Comparison of ENCODE assay signal across 19 cellular contexts in genomic region chr17:16986391-16986790, GRCh38. TPM values are rescaled to one million over a fixed set of nuclear protein-coding genes. Genes with fewer than 3 reads are reported as not detected.
DNase-seq lines count a peak whose midpoint lies in the region; FAIRE-seq and TF ChIP-seq lines count a peak whose summit lies in the region.
"Had no signal": no experiment of that assay in that cellular context is flagged by ENCODE, and none has a peak within 500 bp of the region (broad histone marks: within the 10 kb centered on the region; RNA-seq: fewer than 3 reads in every experiment).

No MANE protein-coding gene starts in this region.

- H3K36me3 Mint-ChIP-seq in T-helper 2 cell treated with Interferon-gamma antibody and Interleukin-4, amounts not matched to agents 5 μg/mL and 100 μg/mL, for 36 hours (ENCODE audit: low read depth) = no peaks in the 10 kb centered on the region
- H3K36me3 Mint-ChIP-seq: CD8-positive, alpha-beta memory T cell had no signal

- TF ChIP-seq CTCF in KMS-11 (conservative IDR thresholded peaks at IDR 0.05; ENCODE audit: low read depth, low read length) = no peak
- no peak for TF ChIP-seq CTCF in D721Med (IDR thresholded peaks at IDR 0.05; ENCODE audit: insufficient read depth, missing control alignments)

- H3K4ac ChIP-seq in mesendoderm (ENCODE audit: low read depth, low read length) = no peak overlapping the region

- no peak overlapping the region for H2BK15ac ChIP-seq in mesendoderm (replicated peaks; ENCODE audit: low read depth)

- no peak overlapping the region for H2BK5ac ChIP-seq in mesendoderm (ENCODE audit: low read length)

- H4K5ac ChIP-seq in mesendoderm (ENCODE audit: low read length) = no peak overlapping the region

- H3K23ac ChIP-seq in mesendoderm (ENCODE audit: low read length) = no peak overlapping the region

- H3K56ac ChIP-seq in mesendoderm (ENCODE audit: low read length) = no peak overlapping the region

- no peak overlapping the region for H2AFZ ChIP-seq in KMS-11 (ENCODE audit: low read depth)

- H3K4me3 ChIP-seq in KMS-11 (IDR thresholded peaks at IDR 0.05; ENCODE audit: insufficient read depth, low read depth, low read length) = no peak overlapping the region
- no peak overlapping the region for H3K4me3 ChIP-seq in mesendoderm (ENCODE audit: low read length)
- H3K4me3 ChIP-seq: ascending aorta, HAP-1, lower lobe of right lung, thyroid gland had no signal

- no CpG with 5 or more reads among the region's 1 CpG for WGBS in mesendoderm (ENCODE audit: extremely low coverage, insufficient coverage, low lambda C conversion rate)

- DNase-seq in EL (peak; percentile 43), amniotic epithelial cell (ENCODE audit: low read depth) (peak; percentile 71), mesendoderm (peak; percentile 65), D721Med (ENCODE audit: insufficient read length, low spot score) (no peak), NOMO-1 treated with DMSO at 0.1 percent for 48 hours (lab: John Stamatoyannopoulos, UW; ENCODE audit: unreplicated experiment) (no peak), DMS 273 treated with DMSO at 0.1 percent for 48 hours (lab: John Stamatoyannopoulos, UW) (no peak)
- DNase-seq in T-helper 2 cell treated with Interferon-gamma antibody and Interleukin-4, amounts not matched to agents 5 μg/mL and 100 μg/mL, for 36 hours (ENCODE audit: low spot score) = no peak
- DNase-seq: activated CD8-positive, alpha-beta T cell treated with anti-CD3 and anti-CD28 coated beads, Interleukin-2, amount 10 ng/mL, durations not matched to agents 7 days and 5 days; CD8-positive, alpha-beta memory T cell; lower lobe of right lung; NCI-H2081 treated with DMSO at 0.1 percent for 48 hours; NCI-H748 treated with DMSO at 0.1 percent for 48 hours; nephron progenitor cell; stimulated activated CD4-positive, alpha-beta T cell treated with anti-CD3 and anti-CD28 coated beads, Interleukin-2, amount 100 ng/mL, for 24 hours; thyroid gland had no signal

- no peaks in the 10 kb centered on the region for H4K20me1 ChIP-seq in KMS-11 (ENCODE audit: insufficient read depth)

- H3K4me2 ChIP-seq in KMS-11 (peak overlapping the region; percentile 81; the same call in 1 of the 2 replicates), mesendoderm (ENCODE audit: low read length) (no peak overlapping the region)

- no peak overlapping the region for H2BK120ac ChIP-seq in mesendoderm (ENCODE audit: low read depth, low read length)

- H3K27me3 ChIP-seq in KMS-11 (ENCODE audit: insufficient read depth, low read depth) (no peaks in the 10 kb centered on the region), mesendoderm (ENCODE audit: insufficient read depth, low read length, poor library complexity) (no peaks in the 10 kb centered on the region)
- H3K27me3 ChIP-seq: ascending aorta, thyroid gland had no signal

- H3K9ac ChIP-seq in KMS-11 (no peak overlapping the region), mesendoderm (ENCODE audit: low read length) (no peak overlapping the region)

- no peak overlapping the region for H3K18ac ChIP-seq in mesendoderm (ENCODE audit: low read length)

- H3K27ac ChIP-seq in KMS-11 (peak overlapping the region; percentile 99), mesendoderm (ENCODE audit: low read depth, low read length) (no peak overlapping the region)
- H3K27ac ChIP-seq: ascending aorta, lower lobe of right lung, thyroid gland had no signal

- no peak overlapping the region for H3K4me3 Mint-ChIP-seq in T-helper 2 cell treated with Interferon-gamma antibody and Interleukin-4, amounts not matched to agents 5 μg/mL and 100 μg/mL, for 36 hours
- H3K4me3 Mint-ChIP-seq: activated CD8-positive, alpha-beta T cell treated with anti-CD3 and anti-CD28 coated beads, Interleukin-2, amount 10 ng/mL, durations not matched to agents 7 days and 5 days; nephron progenitor cell had no signal

- H3K4me1 ChIP-seq in KMS-11 (ENCODE audit: low read depth, poor library complexity, severe bottlenecking) (peaks cover 75% of the 10 kb centered on the region), mesendoderm (ENCODE audit: control insufficient read depth, low read depth, low read length) (peaks cover 2% of the 10 kb centered on the region)
- H3K4me1 ChIP-seq: ascending aorta, HAP-1 had no signal

- no peak overlapping the region for H2AK5ac ChIP-seq in mesendoderm (ENCODE audit: low read length)

- no peaks in the 10 kb centered on the region for H3K36me3 ChIP-seq in KMS-11 (ENCODE audit: insufficient read depth)
- no peaks in the 10 kb centered on the region for H3K36me3 ChIP-seq in mesendoderm (ENCODE audit: control insufficient read depth, insufficient read depth, low read length)
- H3K36me3 ChIP-seq: ascending aorta, HAP-1, lower lobe of right lung, thyroid gland had no signal

- H3K9me3 Mint-ChIP-seq in T-helper 2 cell treated with Interferon-gamma antibody and Interleukin-4, amounts not matched to agents 5 μg/mL and 100 μg/mL, for 36 hours = no peaks in the 10 kb centered on the region
- H3K9me3 Mint-ChIP-seq: CD8-positive, alpha-beta memory T cell; nephron progenitor cell had no signal

- H4K8ac ChIP-seq in mesendoderm (ENCODE audit: low read depth, low read length) = no peak overlapping the region

- H3K79me1 ChIP-seq in mesendoderm (ENCODE audit: low read length) = no peaks in the 10 kb centered on the region

- peaks cover 33% of the 10 kb centered on the region for H3K4me1 Mint-ChIP-seq in T-helper 2 cell treated with Interferon-gamma antibody and Interleukin-4, amounts not matched to agents 5 μg/mL and 100 μg/mL, for 36 hours (ENCODE audit: low read depth)

- H3K79me2 ChIP-seq in KMS-11 (ENCODE audit: insufficient read depth, low read depth) = no peaks in the 10 kb centered on the region
- no peaks in the 10 kb centered on the region for H3K79me2 ChIP-seq in mesendoderm (ENCODE audit: control insufficient read depth, insufficient read depth, low read length)

- no peak for FAIRE-seq in D721Med (lab: Jason Lieb, UNC)

- no peak overlapping the region for H3K27ac Mint-ChIP-seq in T-helper 2 cell treated with Interferon-gamma antibody and Interleukin-4, amounts not matched to agents 5 μg/mL and 100 μg/mL, for 36 hours
- H3K27ac Mint-ChIP-seq: activated CD8-positive, alpha-beta T cell treated with anti-CD3 and anti-CD28 coated beads, Interleukin-2, amount 10 ng/mL, durations not matched to agents 7 days and 5 days; nephron progenitor cell had no signal

- peaks cover 1% of the 10 kb centered on the region for H3K27me3 Mint-ChIP-seq in T-helper 2 cell treated with Interferon-gamma antibody and Interleukin-4, amounts not matched to agents 5 μg/mL and 100 μg/mL, for 36 hours (ENCODE audit: low read depth)
- H3K27me3 Mint-ChIP-seq: CD8-positive, alpha-beta memory T cell had no signal

RNA-seq across cellular contexts. Expression of gene TNFRSF13B, which starts 14.5 kb away (rescaled TPM):
- 0.95 TPM for polyA plus RNA-seq in mesendoderm (2013, experiment 1 of 2)
- 0.81 TPM for polyA plus RNA-seq in mesendoderm (2013, experiment 2 of 2)
- polyA plus RNA-seq: CD8-positive, alpha-beta memory T cell; fibroblast of lung had no signal

RNA-seq across cellular contexts. Expression of gene MPRIP, which starts 55.9 kb away (rescaled TPM):
- 95.9 TPM for polyA plus RNA-seq in mesendoderm (2013, experiment 1 of 2)
- polyA plus RNA-seq in mesendoderm (2013, experiment 2 of 2) = 94.7 TPM

Comparison
In these comparisons a context has a peak if more than half of its experiments do, and no peak if none do; other contexts are left out.
1. DNase-seq: peak in EL (single experiment), amniotic epithelial cell (single experiment) and mesendoderm (single experiment); none in T-helper 2 cell treated with Interferon-gamma antibody and Interleukin-4, amounts not matched to agents 5 μg/mL and 100 μg/mL, for 36 hours (single experiment), D721Med (single experiment), NOMO-1 treated with DMSO at 0.1 percent for 48 hours (single experiment) and DMS 273 treated with DMSO at 0.1 percent for 48 hours (single experiment).